In genomic region chr2:191632426-191632825, GRCh38 we compare ENCODE assay signal across 17 cellular contexts.
"Had no signal": no experiment of that assay in that cellular context is flagged by ENCODE, and none has a peak within 500 bp of the region (broad histone marks: within the 10 kb centered on the region; RNA-seq: fewer than 3 reads in every experiment).

No MANE protein-coding gene starts in this region.

- H3K27me3 ChIP-seq: SJSA1 had no signal

- H3K27ac ChIP-seq: SJSA1, SK-N-MC had no signal

- DNase-seq: Karpas-422; KG1; MM.1S; NCI-H1092 treated with DMSO at 0.1 percent for 48 hours; NCI-H1436; NCI-H187; NCI-H2081 treated with DMSO at 0.1 percent for 48 hours; NCI-H2171; NCI-H510A; NCI-H524 treated with DMSO at 0.1 percent for 48 hours; NCI-H774; NK-92 treated with Interleukin-12 subunit alpha and Interleukin-12 subunit beta, amount 100 ng/mL, for 24 hours; RPMI8226; SIG-M5 had no signal

- FAIRE-seq: RCC 7860 had no signal

- H3K4me3 ChIP-seq: SJSA1, SK-N-MC had no signal

- H3K36me3 ChIP-seq: SJSA1 had no signal

- H3K9me3 ChIP-seq: SJSA1 had no signal
